10 cellular contexts compared by ENCODE assay signal in the genomic region with DNA sequence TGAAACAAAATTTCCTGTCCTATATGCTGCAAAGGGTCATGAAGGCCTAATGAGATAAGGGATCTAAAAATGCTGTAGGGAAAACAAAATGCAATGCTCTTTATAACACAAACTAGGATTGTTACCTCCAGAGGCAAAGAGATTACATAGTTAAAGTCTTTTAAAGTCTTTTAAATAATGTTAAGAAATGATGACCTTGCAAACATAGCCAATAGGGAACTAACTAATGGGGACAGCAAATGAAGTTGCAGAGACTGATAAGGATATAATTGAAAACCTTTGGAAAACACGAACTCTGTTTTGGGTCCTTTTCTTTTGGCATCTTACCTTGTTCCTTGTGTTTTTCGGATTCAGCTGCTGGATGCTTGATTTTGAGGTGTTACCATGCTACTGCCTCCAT.
"Had no signal": no experiment of that assay in that cellular context is flagged by ENCODE, and none has a peak within 500 bp of the region (broad histone marks: within the 10 kb centered on the region; RNA-seq: fewer than 3 reads in every experiment).

No MANE protein-coding gene starts in this region.

- DNase-seq: GM23248, GOT3, H7, HFFc6, KG1 had no signal

- H3K9me3 ChIP-seq: HAP-1 had no signal

- ATAC-seq: HCT116, K562 had no signal

- H3K4me3 Mint-ChIP-seq: HFFc6 had no signal

- H3K4me3 ChIP-seq: GM23248, HAP-1, K562 had no signal

- FAIRE-seq: HTR-8/SVneo, K562 had no signal

- H3K27ac ChIP-seq: GM23248, HL-60 had no signal

- H3K4me1 ChIP-seq: HAP-1 had no signal

- H3K27ac Mint-ChIP-seq: HFFc6 had no signal
